Comparison of ENCODE assay signal across 31 cellular contexts in the genomic region with DNA sequence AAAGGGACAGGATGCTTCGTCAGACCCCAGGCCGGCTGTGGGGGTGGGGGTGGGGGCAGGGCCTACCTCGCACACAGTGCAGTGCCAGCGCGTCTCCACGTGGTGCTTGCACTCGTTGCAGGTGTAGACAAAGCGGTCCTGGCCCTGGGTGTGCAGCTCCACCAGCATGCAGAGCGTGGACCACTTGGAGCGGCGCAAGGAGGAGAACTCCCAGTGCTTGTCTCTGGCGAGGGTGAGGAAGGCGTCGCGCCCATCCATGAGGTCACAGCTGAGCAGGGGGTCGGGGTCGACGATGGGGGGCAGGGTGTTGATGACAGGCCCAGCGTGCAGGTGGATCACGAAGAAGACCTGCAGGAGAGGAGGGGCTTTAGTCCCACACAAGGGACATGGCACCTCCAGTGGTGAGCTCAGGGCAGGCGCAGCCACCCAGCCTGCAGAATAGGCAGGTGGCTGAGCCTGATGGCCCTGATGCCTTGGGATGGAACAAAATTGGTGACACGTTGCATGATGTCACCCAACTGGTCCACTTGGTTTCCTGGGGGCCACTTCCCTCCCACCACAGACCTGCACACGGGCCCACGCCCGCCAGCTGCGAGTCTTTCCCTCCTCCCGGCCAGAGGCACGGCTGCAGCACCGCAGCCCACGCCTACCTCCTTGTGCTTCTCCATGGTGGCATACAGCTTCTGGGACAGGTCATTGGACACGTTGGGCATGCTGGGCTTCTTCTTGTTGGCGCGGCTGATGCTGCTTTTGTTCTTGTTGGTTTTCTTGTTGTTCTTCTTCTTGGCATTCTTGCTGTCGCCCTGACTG. TPM values are rescaled to one million over a fixed set of nuclear protein-coding genes. Genes with fewer than 3 reads are reported as not detected.
DNase-seq lines count a peak whose midpoint lies in the region; ATAC-seq, FAIRE-seq and TF ChIP-seq lines count a peak whose summit lies in the region.
"Had no signal": no experiment of that assay in that cellular context is flagged by ENCODE, and none has a peak within 500 bp of the region (broad histone marks: within the 10 kb centered on the region; RNA-seq: fewer than 3 reads in every experiment).

No MANE protein-coding gene starts in this region.

- no peak overlapping the region for H3K9ac ChIP-seq in HepG2 (ENCODE audit: insufficient read depth, low read depth, low read length)

- no peaks in the 10 kb centered on the region for H3K27me3 Mint-ChIP-seq in activated naive CD4-positive, alpha-beta T cell treated with anti-CD3 and anti-CD28 coated beads, Interleukin-2, amount 50 U/mL, for 24 hours
- H3K27me3 Mint-ChIP-seq in WTC11 (ENCODE audit: low read depth), result no peaks in the 10 kb centered on the region; the same call in 1 of the 2 replicates
- no peaks in the 10 kb centered on the region for H3K27me3 Mint-ChIP-seq in stimulated activated memory B cell treated with anti-CD40 and anti-IgM and Interleukin-4, amounts not matched to agents 10 μg/mL and 1 μg/mL and 100 μg/mL, for 72 hours
- H3K27me3 Mint-ChIP-seq: activated CD4-positive, alpha-beta T cell treated with anti-CD3 and anti-CD28 coated beads for 36 hours had no signal

- H3K27ac Mint-ChIP-seq in activated naive CD4-positive, alpha-beta T cell treated with anti-CD3 and anti-CD28 coated beads, Interleukin-2, amount 50 U/mL, for 24 hours, result peak overlapping the region; percentile 41
- peak overlapping the region; percentile 80 for H3K27ac Mint-ChIP-seq in WTC11
- peak overlapping the region; percentile 10 for H3K27ac Mint-ChIP-seq in stimulated activated memory B cell treated with anti-CD40 and anti-IgM and Interleukin-4, amounts not matched to agents 10 μg/mL and 1 μg/mL and 100 μg/mL, for 72 hours
- H3K27ac Mint-ChIP-seq: activated CD4-positive, alpha-beta T cell treated with anti-CD3 and anti-CD28 coated beads for 36 hours; activated naive CD4-positive, alpha-beta T cell treated with anti-CD3 and anti-CD28 coated beads for 36 hours; CD8-positive, alpha-beta memory T cell had no signal

- no peak overlapping the region for H3K4me2 ChIP-seq in HepG2 (ENCODE audit: low read depth, low read length)
- H3K4me2 ChIP-seq: A549 had no signal

- CTCF ChIA-PET in WTC11 (lab: Charles Lee), result no interaction called here
- CTCF ChIA-PET in HepG2 (lab: Yijun Ruan, JAX; ENCODE audit: low intra/inter-chr PET ratio, low total read pairs), result no interaction called here

- intact Hi-C loops in HepG2 (cut with micrococcal nuclease; ENCODE audit: unreplicated experiment), result no loop called here

- BruUV-seq in HepG2 (replicated peaks; lab: Mats Ljungman, UMichigan), result no TSS peak

- WGBS in HepG2 (ENCODE audit: low lambda C conversion rate), result 99% methylated on average over 27 of the region's 34 CpGs

- in situ Hi-C loops in HepG2 (cut with HindIII; ENCODE audit: extremely low pct_ligation_motif_present, low pct_unique_long_range_greater_than_20kb), result no loop called here

- no peaks in the 10 kb centered on the region for H3K79me2 ChIP-seq in HepG2 (ENCODE audit: insufficient read depth, low read length)

- no peaks in the 10 kb centered on the region for H3K9me3 ChIP-seq in HepG2 (ENCODE audit: low read length)
- H3K9me3 ChIP-seq: A549, mucosa of descending colon, SJSA1, testis had no signal

- no peaks in the 10 kb centered on the region for H3K4me1 Mint-ChIP-seq in activated naive CD4-positive, alpha-beta T cell treated with anti-CD3 and anti-CD28 coated beads, Interleukin-2, amount 50 U/mL, for 24 hours
- no peaks in the 10 kb centered on the region for H3K4me1 Mint-ChIP-seq in WTC11
- H3K4me1 Mint-ChIP-seq in stimulated activated memory B cell treated with anti-CD40 and anti-IgM and Interleukin-4, amounts not matched to agents 10 μg/mL and 1 μg/mL and 100 μg/mL, for 72 hours, result no peaks in the 10 kb centered on the region
- H3K4me1 Mint-ChIP-seq: activated CD4-positive, alpha-beta T cell treated with anti-CD3 and anti-CD28 coated beads for 36 hours had no signal

- FAIRE-seq in HepG2 (lab: Jason Lieb, UNC), result no peak
- FAIRE-seq: A549, colon, GM18507, GM19239, urothelium cell line had no signal

- H3K27me3 ChIP-seq in HepG2 (ENCODE audit: control insufficient read depth in 1 of 2, insufficient read depth in 2 of 2, low read length in 2 of 2), result no peaks in the 10 kb centered on the region
- H3K27me3 ChIP-seq: SJSA1, testis had no signal

- no peak overlapping the region for H2AFZ ChIP-seq in HepG2 (ENCODE audit: low read length)

- no peak for TF ChIP-seq RAD21 in HepG2 (CRISPR knock-in tag; IDR thresholded peaks at IDR 0.05)

- no peak overlapping the region for H3K27ac ChIP-seq in HepG2 (ENCODE audit: extremely low read length, insufficient read depth, low read length)
- H3K27ac ChIP-seq: A549, epithelial cell of prostate, SJSA1, testis had no signal

- no peak for DNase-seq in activated naive CD4-positive, alpha-beta T cell treated with Interleukin-2 at 50 U/mL for 16 hours
- no peak for DNase-seq in WTC11 (ENCODE audit: low spot score)
- no peak for DNase-seq in HepG2 (ENCODE audit: low spot score)
- DNase-seq in AML-193 (lab: John Stamatoyannopoulos, UW), result no peak
- DNase-seq in NCI-H2029 treated with DMSO at 0.1 percent for 48 hours (lab: John Stamatoyannopoulos, UW), result no peak
- DNase-seq: activated CD4-positive, alpha-beta T cell treated with anti-CD3 and anti-CD28 coated beads for 36 hours; activated naive CD4-positive, alpha-beta T cell treated with anti-CD3 and anti-CD28 coated beads for 36 hours; activated T-cell treated with anti-CD3 and anti-CD28 coated beads, Interleukin-2, amount 50 U/mL, for 4 hours; CD8-positive, alpha-beta memory T cell; EL; GOT3; hippocampal formation; Kasumi-1; natural killer cell; NCI-H146; NCI-H446 treated with DMSO at 0.1 percent for 48 hours; NCI-H82; stimulated activated naive CD8-positive, alpha-beta T cell treated with anti-CD3 and anti-CD28 coated beads, Interleukin-15, Interleukin-2, amounts not matched to agents 100 U/mL and 50 U/mL, for 24 hours; T-helper 9 cell; testis had no signal

- no peak overlapping the region for H3K4me3 ChIP-seq in HepG2 (replicated peaks in 1 of 3; ENCODE audit: insufficient read depth in 1 of 3, low read depth in 2 of 3, low read length in 3 of 3)
- H3K4me3 ChIP-seq: A549, mucosa of descending colon, SJSA1, testis had no signal

- H4K20me1 ChIP-seq in HepG2 (ENCODE audit: insufficient read depth, low read length), result no peaks in the 10 kb centered on the region

- 0 out of 2 replicates have a peak, but pooled peaks cover 7% of the 10 kb centered on the region for H3K4me1 ChIP-seq in HepG2 (ENCODE audit: insufficient read depth, low read length)
- H3K4me1 ChIP-seq: A549, testis had no signal

- ATAC-seq in WTC11 (no peak), HepG2 (peak; percentile 29), HG03159 (IDR thresholded peaks at IDR 0.05; ENCODE audit: unreplicated experiment) (no peak)
- ATAC-seq in stimulated activated memory B cell treated with anti-CD40 and anti-IgM and Interleukin-4, amounts not matched to agents 10 μg/mL and 1 μg/mL and 100 μg/mL, for 72 hours, result no peak
- ATAC-seq: activated CD4-positive, alpha-beta T cell treated with anti-CD3 and anti-CD28 coated beads for 36 hours; activated T-cell treated with anti-CD3 and anti-CD28 coated beads, Interleukin-2, amount 50 U/mL, for 4 hours; mucosa of descending colon; natural killer cell; stimulated activated naive CD8-positive, alpha-beta T cell treated with anti-CD3 and anti-CD28 coated beads, Interleukin-15, Interleukin-2, amounts not matched to agents 100 U/mL and 50 U/mL, for 24 hours had no signal

- peaks cover 39 to 78% of the 10 kb centered on the region in 2 experiments for H3K36me3 ChIP-seq in HepG2 (replicated peaks in 1 of 2; ENCODE audit: control insufficient read depth in 1 of 2, insufficient read depth in 2 of 2, low read length in 2 of 2)

- no peak for TF ChIP-seq EP300 in HepG2 (IDR thresholded peaks at IDR 0.05; ENCODE audit: low read depth in 2 of 2, low read length in 2 of 2)
- TF ChIP-seq EP300 in HepG2 (CRISPR knock-in tag; IDR thresholded peaks at IDR 0.05; ENCODE audit: borderline replicate concordance), result no peak

- peaks cover 14% of the 10 kb centered on the region for H3K36me3 Mint-ChIP-seq in activated naive CD4-positive, alpha-beta T cell treated with anti-CD3 and anti-CD28 coated beads, Interleukin-2, amount 50 U/mL, for 24 hours
- H3K36me3 Mint-ChIP-seq in WTC11, result peaks cover 80% of the 10 kb centered on the region
- peaks cover 88% of the 10 kb centered on the region for H3K36me3 Mint-ChIP-seq in stimulated activated memory B cell treated with anti-CD40 and anti-IgM and Interleukin-4, amounts not matched to agents 10 μg/mL and 1 μg/mL and 100 μg/mL, for 72 hours

- no peaks in the 10 kb centered on the region for H3K9me3 Mint-ChIP-seq in activated naive CD4-positive, alpha-beta T cell treated with anti-CD3 and anti-CD28 coated beads, Interleukin-2, amount 50 U/mL, for 24 hours
- H3K9me3 Mint-ChIP-seq in WTC11, result peaks cover 5% of the 10 kb centered on the region
- H3K9me3 Mint-ChIP-seq in stimulated activated memory B cell treated with anti-CD40 and anti-IgM and Interleukin-4, amounts not matched to agents 10 μg/mL and 1 μg/mL and 100 μg/mL, for 72 hours, result no peaks in the 10 kb centered on the region
- H3K9me3 Mint-ChIP-seq: activated naive CD4-positive, alpha-beta T cell treated with anti-CD3 and anti-CD28 coated beads for 36 hours; activated T-cell treated with anti-CD3 and anti-CD28 coated beads, Interleukin-2, amount 50 U/mL, for 4 hours; CD8-positive, alpha-beta memory T cell; natural killer cell had no signal

- H3K4me3 Mint-ChIP-seq in activated naive CD4-positive, alpha-beta T cell treated with anti-CD3 and anti-CD28 coated beads, Interleukin-2, amount 50 U/mL, for 24 hours, result no peak overlapping the region
- H3K4me3 Mint-ChIP-seq in WTC11, result no peak overlapping the region
- H3K4me3 Mint-ChIP-seq in stimulated activated memory B cell treated with anti-CD40 and anti-IgM and Interleukin-4, amounts not matched to agents 10 μg/mL and 1 μg/mL and 100 μg/mL, for 72 hours, result no peak overlapping the region
- H3K4me3 Mint-ChIP-seq: activated CD4-positive, alpha-beta T cell treated with anti-CD3 and anti-CD28 coated beads for 36 hours; activated naive CD4-positive, alpha-beta T cell treated with anti-CD3 and anti-CD28 coated beads for 36 hours; activated T-cell treated with anti-CD3 and anti-CD28 coated beads, Interleukin-2, amount 50 U/mL, for 4 hours; natural killer cell had no signal

- POLR2A ChIA-PET in WTC11 (lab: Charles Lee), result interaction anchor here (0.6 kb wide), 2 partner anchors 432 to 773 kb away, joined by 3 read pairs; no protein-coding TSS in a partner anchor
- POLR2A ChIA-PET in HepG2 (lab: Yijun Ruan, JAX), result no interaction called here

- TF ChIP-seq POLR2A in HepG2 (IDR thresholded peaks at IDR 0.05; ENCODE audit: insufficient read depth in 1 of 2, low read depth in 2 of 2, low read length in 2 of 2), result no peak

- TF ChIP-seq CTCF in WTC11 (IDR thresholded peaks at IDR 0.05) (no peak), HepG2 (CRISPR knock-in tag; IDR thresholded peaks at IDR 0.05) (0 out of 2 replicates have a peak, but pooled peaks have one; percentile 15)

RNA-seq across cellular contexts. Expression of gene TRAP1, which starts 14.0 kb away (rescaled TPM):
- 275 to 290 TPM (median 285 TPM) in 3 replicates for total RNA-seq in WTC11 (2021)
- 112 and 127 TPM in 2 replicates for total RNA-seq in HepG2 (2016; rRNA removed; fragmentation: Illumina TruSeq; extraction: Trizol)
- 28.9 and 31.8 TPM in 2 replicates for total RNA-seq in HepG2 (2016; cell fraction: cytosol; rRNA removed; fragmentation: Illumina TruSeq; extraction: Trizol; ENCODE audit: low read depth)
- 104 and 130 TPM in 2 replicates for total RNA-seq in HepG2 (2016; cell fraction: insoluble cytoplasmic fraction; rRNA removed; fragmentation: Illumina TruSeq; extraction: Trizol)
- total RNA-seq in HepG2 (2016; cell fraction: membrane; rRNA removed; fragmentation: Illumina TruSeq; extraction: Trizol), result 40.6 and 42.7 TPM in 2 replicates
- total RNA-seq in HepG2 (2016; cell fraction: nucleus; rRNA removed; fragmentation: Illumina TruSeq; extraction: Trizol), result 81.3 and 97.5 TPM in 2 replicates
- polyA plus RNA-seq in HepG2 (2011; rRNA removed), result 240 and 283 TPM in 2 replicates
- 125 and 163 TPM in 2 replicates for polyA plus RNA-seq in HepG2 (2011; cell fraction: cytosol; rRNA removed)
- polyA plus RNA-seq in HepG2 (2011; cell fraction: nucleus; rRNA removed), result 405 and 449 TPM in 2 replicates
- polyA plus RNA-seq in HepG2 (2012), result 173 and 189 TPM in 2 replicates
- polyA plus RNA-seq in HepG2 (2016; cell fraction: cytosol; fragmentation: Illumina TruSeq; extraction: Trizol; ENCODE audit: low read depth), result 15.5 and 18.4 TPM in 2 replicates
- 106 and 121 TPM in 2 replicates for polyA plus RNA-seq in HepG2 (2016; cell fraction: insoluble cytoplasmic fraction; fragmentation: Illumina TruSeq; extraction: Trizol; ENCODE audit: low read depth)
- polyA plus RNA-seq in HepG2 (2016; cell fraction: membrane; fragmentation: Illumina TruSeq; extraction: Trizol; ENCODE audit: low read depth), result 25.7 and 26.7 TPM in 2 replicates
- polyA plus RNA-seq in HepG2 (2016; cell fraction: nucleus; fragmentation: Illumina TruSeq; extraction: Trizol; ENCODE audit: insufficient read depth, low read depth), result 169 and 193 TPM in 2 replicates
- polyA minus RNA-seq in HepG2 (2011; rRNA and poly(A)+ RNA removed; ENCODE audit: low replicate concordance), result 623 and 697 TPM in 2 replicates
- 98.0 and 120 TPM in 2 replicates for polyA minus RNA-seq in HepG2 (2011; cell fraction: cytosol; rRNA and poly(A)+ RNA removed)
- 105 and 109 TPM in 2 replicates for polyA minus RNA-seq in HepG2 (2011; cell fraction: nucleus; rRNA and poly(A)+ RNA removed)

Comparison
In these comparisons a context has a peak if more than half of its experiments do, and no peak if none do; other contexts are left out.
1. H3K27ac Mint-ChIP-seq: peak in every context shown above with its lines; median percentile 80 in WTC11; 41 in activated naive CD4-positive, alpha-beta T cell treated with anti-CD3 and anti-CD28 coated beads, Interleukin-2, amount 50 U/mL, for 24 hours; 10 in stimulated activated memory B cell treated with anti-CD40 and anti-IgM and Interleukin-4, amounts not matched to agents 10 μg/mL and 1 μg/mL and 100 μg/mL, for 72 hours.